In genomic region chr10:72171175-72171630, GRCh38 we compare ENCODE assay signal across 1 cellular context.
TF ChIP-seq lines count a peak whose summit lies in the region.

No MANE protein-coding gene starts in this region.

TF ChIP-seq in SK-N-SH, 30 proteins besides CTCF, POLR2A, EP300 and RAD21 (continued from another document):
- TF ChIP-seq USF1 (IDR thresholded peaks at IDR 0.05; ENCODE audit: borderline replicate concordance, low read depth): no peak
- TF ChIP-seq YY1 (IDR thresholded peaks at IDR 0.05; ENCODE audit: low read depth): no peak
- no peak for TF ChIP-seq GABPA (IDR thresholded peaks at IDR 0.05; ENCODE audit: low read depth)
- TF ChIP-seq FOXM1 (IDR thresholded peaks at IDR 0.05; ENCODE audit: low read depth): peak; percentile 37; the same call in 1 of the 2 replicates
- peak; percentile 85 for TF ChIP-seq PBX3 (IDR thresholded peaks at IDR 0.05)
- peak; percentile 56; the same call in 1 of the 2 replicates for TF ChIP-seq MEF2A (IDR thresholded peaks at IDR 0.05; ENCODE audit: borderline replicate concordance, low read depth)
- peak; percentile 72 for TF ChIP-seq ELF1 (IDR thresholded peaks at IDR 0.05)
- TF ChIP-seq NRF1 (IDR thresholded peaks at IDR 0.05; ENCODE audit: low read depth, low read length): no peak
